28 cellular contexts compared by ENCODE assay signal in the genomic region with DNA sequence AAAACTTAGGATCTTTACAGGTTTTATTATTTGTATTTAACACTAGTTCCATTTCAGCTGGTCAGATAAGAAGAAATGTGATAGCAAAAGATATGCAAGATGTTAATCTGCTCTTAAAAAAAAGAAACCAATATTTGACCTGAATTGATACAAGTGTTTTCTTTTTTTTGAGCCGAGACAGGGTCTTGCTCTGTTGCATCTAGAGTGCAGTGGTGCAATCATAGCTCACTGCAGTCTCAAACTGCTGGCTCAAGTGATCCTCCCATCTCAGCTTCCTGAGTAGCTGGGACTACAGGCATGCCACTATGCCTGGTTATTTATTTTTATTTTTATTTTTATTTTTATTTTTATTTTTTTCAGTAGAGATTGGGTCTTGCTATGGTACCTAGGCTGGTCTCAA.
"Had no signal": no experiment of that assay in that cellular context is flagged by ENCODE, and none has a peak within 500 bp of the region (broad histone marks: within the 10 kb centered on the region; RNA-seq: fewer than 3 reads in every experiment).

No MANE protein-coding gene starts in this region.

- H3K9ac ChIP-seq: neural progenitor cell, parathyroid adenoma had no signal

- H3K36me3 ChIP-seq: esophagus muscularis mucosa, gastroesophageal sphincter, heart left ventricle, neural progenitor cell, right lobe of liver, suprapubic skin, vagina had no signal

- H3K4me2 ChIP-seq: hepatocyte, neural progenitor cell had no signal

- H2AFZ ChIP-seq: hepatocyte, neural progenitor cell, parathyroid adenoma had no signal

- H3K4me3 Mint-ChIP-seq: mesothelial cell of epicardium; nephron; neural progenitor cell; stimulated activated naive CD8-positive, alpha-beta T cell treated with anti-CD3 and anti-CD28 coated beads, Interleukin-15, amount 100 ng/mL, for 72 hours had no signal

- H3K27me3 Mint-ChIP-seq: progenitor cell of endocrine pancreas; stimulated activated naive CD8-positive, alpha-beta T cell treated with anti-CD3 and anti-CD28 coated beads, Interleukin-15, amount 100 ng/mL, for 72 hours had no signal

- H3K4me3 ChIP-seq: esophagus muscularis mucosa, gastroesophageal sphincter, heart left ventricle, hepatocyte, lung, mucosa of descending colon, neural progenitor cell, right lobe of liver, suprapubic skin, vagina had no signal

- H3K27ac Mint-ChIP-seq: mesothelial cell of epicardium; nephron; neural progenitor cell; progenitor cell of endocrine pancreas; stimulated activated naive CD8-positive, alpha-beta T cell treated with anti-CD3 and anti-CD28 coated beads, Interleukin-15, amount 100 ng/mL, for 72 hours had no signal

- H3K27ac ChIP-seq: esophagus muscularis mucosa, foreskin keratinocyte, gastroesophageal sphincter, heart left ventricle, hepatocyte, neural progenitor cell, parathyroid adenoma, right lobe of liver, suprapubic skin, vagina had no signal

- H3K27me3 ChIP-seq: esophagus muscularis mucosa, foreskin keratinocyte, gastroesophageal sphincter, heart left ventricle, hepatocyte, neural progenitor cell, right lobe of liver, suprapubic skin, vagina had no signal

- ATAC-seq: foreskin keratinocyte; gastroesophageal sphincter; heart left ventricle; left lobe of liver; mucosa of descending colon; right lobe of liver; stimulated activated naive CD8-positive, alpha-beta T cell treated with anti-CD3 and anti-CD28 coated beads, Interleukin-15, amount 100 ng/mL, for 72 hours had no signal

- H3K9me3 Mint-ChIP-seq: nephron; neural progenitor cell; stimulated activated naive CD8-positive, alpha-beta T cell treated with anti-CD3 and anti-CD28 coated beads, Interleukin-15, amount 100 ng/mL, for 72 hours had no signal

- H3K4me1 ChIP-seq: vagina had no signal

- DNase-seq: effector memory CD4-positive, alpha-beta T cell; foreskin keratinocyte; heart left ventricle; kidney; mesenchymal stem cell; mucosa of descending colon; naive B cell; right lobe of liver; small intestine; stimulated activated CD4-positive, alpha-beta T cell treated with anti-CD3 and anti-CD28 coated beads, Interleukin-12 subunit alpha, Interleukin-12 subunit beta, amount 100 ng/mL, for 4 hours; stimulated activated CD4-positive, alpha-beta T cell treated with anti-CD3 and anti-CD28 coated beads, Interleukin-1b, Interleukin-23, amount 100 ng/mL, for 48 hours; stimulated activated CD4-positive, alpha-beta T cell treated with anti-CD3 and anti-CD28 coated beads, Interleukin-4, amount 100 ng/mL, for 1 hour; stimulated activated CD8-positive, alpha-beta memory T cell treated with anti-CD3 and anti-CD28 coated beads, Interleukin-4, amount 100 ng/mL, for 48 hours; stimulated activated naive CD4-positive, alpha-beta T cell; stimulated activated naive CD8-positive, alpha-beta T cell treated with anti-CD3 and anti-CD28 coated beads, Interleukin-15, amount 100 ng/mL, for 72 hours; trophoblast cell had no signal

- H3K36me3 Mint-ChIP-seq: naive B cell, neural progenitor cell had no signal

- H3K79me2 ChIP-seq: hepatocyte, parathyroid adenoma had no signal

- H3K9me3 ChIP-seq: esophagus muscularis mucosa, gastroesophageal sphincter, heart left ventricle, mucosa of descending colon, right lobe of liver, suprapubic skin, vagina had no signal
